ENCODE assay signal across 8 cellular contexts in genomic region chr16:87570938-87571867, GRCh38. TPM values are rescaled to one million over a fixed set of nuclear protein-coding genes. Genes with fewer than 3 reads are reported as not detected.
DNase-seq lines count a peak whose midpoint lies in the region; ATAC-seq and TF ChIP-seq lines count a peak whose summit lies in the region.

No MANE protein-coding gene starts in this region.

- H3K36me3 ChIP-seq in OCI-LY1 (ENCODE audit: insufficient read depth, low read length) (no peaks in the 10 kb centered on the region), neural cell (ENCODE audit: insufficient read depth, low read length) (no peaks in the 10 kb centered on the region)

- no peaks in the 10 kb centered on the region for H3K9me3 ChIP-seq in OCI-LY1 (ENCODE audit: low read length)
- no peaks in the 10 kb centered on the region for H3K9me3 ChIP-seq in neural cell (ENCODE audit: low read length)

- H3K4me1 ChIP-seq in OCI-LY1 (ENCODE audit: insufficient read depth, low read length, severe bottlenecking) = no peaks in the 10 kb centered on the region

- DNase-seq in NCI-H526 (lab: John Stamatoyannopoulos, UW) (peak; percentile 7 to 47), NCI-H526 treated with DMSO at 0.1 percent for 48 hours (lab: John Stamatoyannopoulos, UW) (no peak), epithelial cell of esophagus (ENCODE audit: low read depth) (peak; percentile 37)
- no peak for DNase-seq in central memory CD4-positive, alpha-beta T cell

- ATAC-seq in HG03159 (IDR thresholded peaks at IDR 0.05; ENCODE audit: unreplicated experiment) = no peak
- no peak for ATAC-seq in HG03045 (IDR thresholded peaks at IDR 0.05; ENCODE audit: unreplicated experiment)

- TF ChIP-seq RAD21 in neural cell (conservative IDR thresholded peaks at IDR 0.05) = no peak

- H3F3A ChIP-seq in OCI-LY1 (ENCODE audit: insufficient read depth, low read length) (no peaks in the 10 kb centered on the region), neural cell (ENCODE audit: insufficient read depth, low read length, poor library complexity, severe bottlenecking) (no peaks in the 10 kb centered on the region)

- H3K9me2 ChIP-seq in OCI-LY1 (ENCODE audit: low read depth, low read length) (no peaks in the 10 kb centered on the region), neural cell (ENCODE audit: insufficient read depth, low read length) (no peaks in the 10 kb centered on the region)

- H3K4me2 ChIP-seq in OCI-LY1 (ENCODE audit: low read length) (no peak overlapping the region), neural cell (ENCODE audit: low read length) (no peak overlapping the region)

- H2AFZ ChIP-seq in OCI-LY1 (ENCODE audit: low read length) (no peak overlapping the region), neural cell (ENCODE audit: low read depth, low read length) (no peak overlapping the region)

- no peak for TF ChIP-seq EP300 in neural cell (conservative IDR thresholded peaks at IDR 0.05; ENCODE audit: poor library complexity, severe bottlenecking)

- H3K27me3 ChIP-seq in OCI-LY1 (ENCODE audit: insufficient read depth, low read length) (no peaks in the 10 kb centered on the region), neural cell (ENCODE audit: insufficient read depth, low read depth, low read length) (no peaks in the 10 kb centered on the region)

- H4K20me1 ChIP-seq in OCI-LY1 (ENCODE audit: insufficient read depth, low read length) = no peaks in the 10 kb centered on the region
- no peaks in the 10 kb centered on the region for H4K20me1 ChIP-seq in neural cell (ENCODE audit: insufficient read depth)

- TF ChIP-seq CTCF in OCI-LY1 (IDR thresholded peaks at IDR 0.05; ENCODE audit: low read length) = peak; percentile 54; the same call in 1 of the 2 replicates
- peak; percentile 41 for TF ChIP-seq CTCF in epithelial cell of esophagus (IDR thresholded peaks at IDR 0.05; ENCODE audit: insufficient read depth, low read depth, low read length, missing control alignments)
- peak; percentile 15 for TF ChIP-seq CTCF in neural cell (IDR thresholded peaks at IDR 0.05; ENCODE audit: poor library complexity, severe bottlenecking)

- no peak overlapping the region for H3K4me3 ChIP-seq in OCI-LY1 (ENCODE audit: low read depth, low read length, poor library complexity, severe bottlenecking)
- no peak overlapping the region for H3K4me3 ChIP-seq in epithelial cell of esophagus (ENCODE audit: low read length)
- no peak overlapping the region for H3K4me3 ChIP-seq in neural cell (ENCODE audit: low read length)

- H3K9ac ChIP-seq in OCI-LY1 (ENCODE audit: low read length) (no peak overlapping the region), neural cell (ENCODE audit: low read length) (no peak overlapping the region)

- H3K79me2 ChIP-seq in OCI-LY1 (ENCODE audit: insufficient read depth, low read length) = no peaks in the 10 kb centered on the region
- H3K79me2 ChIP-seq in neural cell (replicated peaks; ENCODE audit: insufficient read depth, low read length) = no peaks in the 10 kb centered on the region

- H3K27ac ChIP-seq in OCI-LY1 (ENCODE audit: low read depth, low read length, poor library complexity, severe bottlenecking) (no peak overlapping the region), neural cell (ENCODE audit: low read length) (no peak overlapping the region)

TF ChIP-seq in neural cell, 6 proteins besides CTCF, POLR2A, EP300 and RAD21:
- TF ChIP-seq EZH2 (IDR thresholded peaks at IDR 0.05; ENCODE audit: borderline replicate concordance, insufficient read depth, low read length, poor library complexity, severe bottlenecking) (no peak), SMC3 (conservative IDR thresholded peaks at IDR 0.05; ENCODE audit: poor library complexity) (no peak), POLR2AphosphoS5 (IDR thresholded peaks at IDR 0.05) (no peak), TAF1 (IDR thresholded peaks at IDR 0.05; ENCODE audit: low read depth) (no peak), REST (IDR thresholded peaks at IDR 0.05; ENCODE audit: borderline replicate concordance) (no peak), MXI1 (conservative IDR thresholded peaks at IDR 0.05; ENCODE audit: poor library complexity, severe bottlenecking) (no peak)

RNA-seq across cellular contexts. Expression of gene JPH3, which starts 31.1 kb away (rescaled TPM):
- 22.2 and 32.2 TPM in 2 replicates for polyA plus RNA-seq in neural cell
- polyA minus RNA-seq in neural cell = 58.0 and 60.6 TPM in 2 replicates

Comparison
In these comparisons a context has a peak if more than half of its experiments do, and no peak if none do; other contexts are left out.
1. DNase-seq: peak in NCI-H526 (2 of 2) and epithelial cell of esophagus (single experiment); none in NCI-H526 treated with DMSO at 0.1 percent for 48 hours (single experiment) and central memory CD4-positive, alpha-beta T cell (single experiment).
2. Peak in every context shown above with its lines, with median percentiles within 50 percentile points of each other: CTCF ChIP-seq.